ENCODE assay signal across 8 cellular contexts in genomic region chr1:115089443-115090340, GRCh38. TPM values are rescaled to one million over a fixed set of nuclear protein-coding genes. Genes with fewer than 3 reads are reported as not detected.
DNase-seq lines count a peak whose midpoint lies in the region; ATAC-seq and TF ChIP-seq lines count a peak whose summit lies in the region.

TSPAN2 (minus strand) TSS chr1:115089503; CDS start chr1:115089432, 71 bp downstream.

- H3K27me3 ChIP-seq in neural cell (ENCODE audit: insufficient read depth, low read depth, low read length), result peaks cover 3% of the 10 kb centered on the region
- H3K27me3 ChIP-seq in thoracic aorta (replicated peaks; ENCODE audit: insufficient read depth), result no peaks in the 10 kb centered on the region

- H3K9me3 ChIP-seq in neural cell (ENCODE audit: low read length), result no peaks in the 10 kb centered on the region
- H3K9me3 ChIP-seq in thoracic aorta, result no peaks in the 10 kb centered on the region

- ATAC-seq in thoracic aorta (ENCODE audit: insufficient number of reproducible peaks, low FRiP score, low read depth) (peak; percentile 55), HG02571 (IDR thresholded peaks at IDR 0.05; ENCODE audit: unreplicated experiment) (no peak)

- peak; percentile 81 for DNase-seq in Calu3
- peak; percentile 71 for DNase-seq in NCI-H2171 treated with DMSO at 0.1 percent for 48 hours (lab: John Stamatoyannopoulos, UW)
- peak; percentile 52 to 67 for DNase-seq in activated T-cell treated with anti-CD3 and anti-CD28 coated beads, Interleukin-2, amount 50 U/mL, for 48 hours
- DNase-seq in fibroblast of the aortic adventitia (ENCODE audit: low read depth), result no peak
- peak; percentile 62 for DNase-seq in thoracic aorta (ENCODE audit: low spot score)
- no peak for DNase-seq in NCI-H446 (lab: John Stamatoyannopoulos, UW)

- H4K20me1 ChIP-seq in neural cell (ENCODE audit: insufficient read depth), result no peaks in the 10 kb centered on the region

- peak within 1 kb of the TSS; percentile 37 for H2AFZ ChIP-seq in neural cell (ENCODE audit: low read depth, low read length)

- TF ChIP-seq CTCF in Calu3 (IDR thresholded peaks at IDR 0.05; ENCODE audit: unreplicated experiment) (peak; percentile 18), fibroblast of the aortic adventitia (IDR thresholded peaks at IDR 0.05; ENCODE audit: insufficient read depth, low read length) (peak; percentile 23), neural cell (IDR thresholded peaks at IDR 0.05; ENCODE audit: poor library complexity, severe bottlenecking) (no peak), thoracic aorta (IDR thresholded peaks at IDR 0.05) (peak; percentile 39)

- peak within 1 kb of the TSS; percentile 52 for H3K4me2 ChIP-seq in neural cell (ENCODE audit: low read length)

- H3K36me3 Mint-ChIP-seq in Calu3 (ENCODE audit: insufficient read depth, unreplicated experiment), result peaks cover 19% of the 10 kb centered on the region

- no peaks in the 10 kb centered on the region for H3F3A ChIP-seq in neural cell (ENCODE audit: insufficient read depth, low read length, poor library complexity, severe bottlenecking)

- no peaks in the 10 kb centered on the region for H3K27me3 Mint-ChIP-seq in Calu3 (ENCODE audit: unreplicated experiment)

- no peaks in the 10 kb centered on the region for H3K9me2 ChIP-seq in neural cell (ENCODE audit: insufficient read depth, low read length)

- peak within 1 kb of the TSS; percentile 66 for H3K27ac Mint-ChIP-seq in Calu3 (ENCODE audit: unreplicated experiment)

- no peak for TF ChIP-seq RAD21 in neural cell (conservative IDR thresholded peaks at IDR 0.05)

- H3K27ac ChIP-seq in neural cell (ENCODE audit: low read length), result peak within 1 kb of the TSS; percentile 53
- peak within 1 kb of the TSS; percentile 96 to 99 for H3K27ac ChIP-seq in thoracic aorta

- intact Hi-C loops in Calu3 (cut with micrococcal nuclease; ENCODE audit: unreplicated experiment), result no loop called here

- CTCF ChIA-PET in Calu3 (lab: Charles Lee), result interaction anchor here (1.0 kb wide), 1 partner anchor 380 kb away, joined by 4 read pairs; no protein-coding TSS in a partner anchor

- H3K4me3 ChIP-seq in fibroblast of the aortic adventitia (ENCODE audit: low read depth, low read length) (peak within 1 kb of the TSS; percentile 50), neural cell (ENCODE audit: low read length) (peak within 1 kb of the TSS; percentile 82), thoracic aorta (peak within 1 kb of the TSS; percentile 89)

- peak within 1 kb of the TSS; percentile 79 for H3K9ac ChIP-seq in neural cell (ENCODE audit: low read length)

- H3K4me3 Mint-ChIP-seq in Calu3 (ENCODE audit: low read depth, unreplicated experiment), result peak within 1 kb of the TSS; percentile 76

- H3K9me3 Mint-ChIP-seq in Calu3 (ENCODE audit: low read depth, unreplicated experiment), result no peaks in the 10 kb centered on the region

- H3K79me2 ChIP-seq in neural cell (replicated peaks; ENCODE audit: insufficient read depth, low read length), result no peaks in the 10 kb centered on the region

- peaks cover 15 to 55% of the 10 kb centered on the region in 2 donors for H3K4me1 ChIP-seq in thoracic aorta (ENCODE audit: control insufficient read depth in 1 of 2, low read depth in 2 of 2)

- no peaks in the 10 kb centered on the region for H3K36me3 ChIP-seq in neural cell (ENCODE audit: insufficient read depth, low read length)
- H3K36me3 ChIP-seq in thoracic aorta, result no peaks in the 10 kb centered on the region

- no peak for TF ChIP-seq EP300 in neural cell (conservative IDR thresholded peaks at IDR 0.05; ENCODE audit: poor library complexity, severe bottlenecking)

- H3K4me1 Mint-ChIP-seq in Calu3 (ENCODE audit: low read depth, unreplicated experiment), result peaks cover 12% of the 10 kb centered on the region

- BruUV-seq in Calu3 (replicated peaks; lab: Mats Ljungman, UMichigan), result TSS peak; percentile 86

TF ChIP-seq in neural cell, 6 proteins besides CTCF, POLR2A, EP300 and RAD21:
- TF ChIP-seq EZH2 (IDR thresholded peaks at IDR 0.05; ENCODE audit: borderline replicate concordance, insufficient read depth, low read length, poor library complexity, severe bottlenecking) (no peak), MXI1 (conservative IDR thresholded peaks at IDR 0.05; ENCODE audit: poor library complexity, severe bottlenecking) (peak; percentile 21), POLR2AphosphoS5 (IDR thresholded peaks at IDR 0.05) (no peak)
- TF ChIP-seq, protein P1, sequence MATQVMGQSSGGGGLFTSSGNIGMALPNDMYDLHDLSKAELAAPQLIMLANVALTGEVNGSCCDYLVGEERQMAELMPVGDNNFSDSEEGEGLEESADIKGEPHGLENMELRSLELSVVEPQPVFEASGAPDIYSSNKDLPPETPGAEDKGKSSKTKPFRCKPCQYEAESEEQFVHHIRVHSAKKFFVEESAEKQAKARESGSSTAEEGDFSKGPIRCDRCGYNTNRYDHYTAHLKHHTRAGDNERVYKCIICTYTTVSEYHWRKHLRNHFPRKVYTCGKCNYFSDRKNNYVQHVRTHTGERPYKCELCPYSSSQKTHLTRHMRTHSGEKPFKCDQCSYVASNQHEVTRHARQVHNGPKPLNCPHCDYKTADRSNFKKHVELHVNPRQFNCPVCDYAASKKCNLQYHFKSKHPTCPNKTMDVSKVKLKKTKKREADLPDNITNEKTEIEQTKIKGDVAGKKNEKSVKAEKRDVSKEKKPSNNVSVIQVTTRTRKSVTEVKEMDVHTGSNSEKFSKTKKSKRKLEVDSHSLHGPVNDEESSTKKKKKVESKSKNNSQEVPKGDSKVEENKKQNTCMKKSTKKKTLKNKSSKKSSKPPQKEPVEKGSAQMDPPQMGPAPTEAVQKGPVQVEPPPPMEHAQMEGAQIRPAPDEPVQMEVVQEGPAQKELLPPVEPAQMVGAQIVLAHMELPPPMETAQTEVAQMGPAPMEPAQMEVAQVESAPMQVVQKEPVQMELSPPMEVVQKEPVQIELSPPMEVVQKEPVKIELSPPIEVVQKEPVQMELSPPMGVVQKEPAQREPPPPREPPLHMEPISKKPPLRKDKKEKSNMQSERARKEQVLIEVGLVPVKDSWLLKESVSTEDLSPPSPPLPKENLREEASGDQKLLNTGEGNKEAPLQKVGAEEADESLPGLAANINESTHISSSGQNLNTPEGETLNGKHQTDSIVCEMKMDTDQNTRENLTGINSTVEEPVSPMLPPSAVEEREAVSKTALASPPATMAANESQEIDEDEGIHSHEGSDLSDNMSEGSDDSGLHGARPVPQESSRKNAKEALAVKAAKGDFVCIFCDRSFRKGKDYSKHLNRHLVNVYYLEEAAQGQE (IDR thresholded peaks at IDR 0.05; ENCODE audit: borderline replicate concordance), result no peak

RNA-seq across cellular contexts. Expression of gene TSPAN2, which starts in this region (rescaled TPM):
- total RNA-seq in Calu3 (2022) (6.0 and 7.7 TPM in 2 replicates), fibroblast of the aortic adventitia (ENCODE audit: low replicate concordance) (0.18 and 2.5 TPM in 2 replicates), thoracic aorta (10 to 100 TPM; 26.2 to 34.3 TPM)
- polyA plus RNA-seq in neural cell, result 28.9 and 34.4 TPM in 2 replicates
- polyA minus RNA-seq in neural cell, result 32.6 and 40.3 TPM in 2 replicates

Comparison
In these comparisons a context has a peak if more than half of its experiments do, and no peak if none do; other contexts are left out.
1. DNase-seq: peak in Calu3 (single experiment), NCI-H2171 treated with DMSO at 0.1 percent for 48 hours (single experiment), activated T-cell treated with anti-CD3 and anti-CD28 coated beads, Interleukin-2, amount 50 U/mL, for 48 hours (2 of 2) and thoracic aorta (single experiment); none in fibroblast of the aortic adventitia (single experiment) and NCI-H446 (0 of 2).
2. Peak in every context shown above with its lines, with median percentiles within 50 percentile points of each other: H3K4me3 ChIP-seq.